ENCODE assay signal across 33 cellular contexts in genomic region chr21:21084179-21084578, GRCh38.
DNase-seq lines count a peak whose midpoint lies in the region; ATAC-seq and TF ChIP-seq lines count a peak whose summit lies in the region.
"Had no signal": no experiment of that assay in that cellular context is flagged by ENCODE, and none has a peak within 500 bp of the region (broad histone marks: within the 10 kb centered on the region; RNA-seq: fewer than 3 reads in every experiment).

No MANE protein-coding gene starts in this region.

- no peak overlapping the region for H2BK20ac ChIP-seq in IMR-90 (ENCODE audit: low read depth, low read length)

- peak overlapping the region; percentile 16 for H3K27ac Mint-ChIP-seq in osteocyte (ENCODE audit: unreplicated experiment)
- H3K27ac Mint-ChIP-seq: activated CD4-positive, alpha-beta memory T cell treated with anti-CD3 and anti-CD28 coated beads, Interleukin-2, amount 10 ng/mL, durations not matched to agents 7 days and 5 days; activated naive CD4-positive, alpha-beta T cell treated with anti-CD3 and anti-CD28 coated beads for 36 hours; activated T-helper 1 cell treated with anti-CD3 and anti-CD28 coated beads, Interleukin-12 subunit alpha, Interleukin-12 subunit beta, Interleukin-2, Interleukin-4 antibody, amounts not matched to agents 30 ng/mL and 10 ng/mL and 1 ng/mL, durations not matched to agents 14 hours and 24 hours and 36 hours; natural killer cell; stimulated activated memory B cell treated with anti-CD40 and anti-IgM and Interleukin-4, amounts not matched to agents 10 μg/mL and 1 μg/mL and 100 μg/mL, for 72 hours had no signal

- H3K27me3 ChIP-seq in IMR-90 (ENCODE audit: control insufficient read depth, insufficient read depth, low read length) (no peaks in the 10 kb centered on the region), heart right ventricle (no peaks in the 10 kb centered on the region)
- H3K27me3 ChIP-seq: colonic mucosa, gastroesophageal sphincter, hepatocyte, Peyer's patch, upper lobe of left lung had no signal

- no peak overlapping the region for H3K9ac ChIP-seq in IMR-90 (ENCODE audit: low read depth, low read length)

- no peak overlapping the region for H4K91ac ChIP-seq in IMR-90 (ENCODE audit: insufficient read depth, low read depth, low read length)

- H3K18ac ChIP-seq in IMR-90 (ENCODE audit: low read depth, low read length), result no peak overlapping the region

- H3K23ac ChIP-seq in IMR-90 (ENCODE audit: low read depth, low read length), result no peak overlapping the region

- BruUV-seq in IMR-90 (replicated peaks; lab: Mats Ljungman, UMichigan), result no TSS peak

- no peak overlapping the region for H3K4ac ChIP-seq in IMR-90 (ENCODE audit: low read depth, low read length)

- no peak for TF ChIP-seq POLR2A in IMR-90 (IDR thresholded peaks at IDR 0.05; ENCODE audit: low read depth, low read length)

- POLR2A ChIA-PET in IMR-90 (lab: Charles Lee; ENCODE audit: unreplicated experiment), result no interaction called here

- H2BK120ac ChIP-seq in IMR-90 (ENCODE audit: low read depth, low read length), result no peak overlapping the region

- no peak overlapping the region for H3K4me3 Mint-ChIP-seq in osteocyte (ENCODE audit: unreplicated experiment)
- H3K4me3 Mint-ChIP-seq: activated CD4-positive, alpha-beta memory T cell treated with anti-CD3 and anti-CD28 coated beads, Interleukin-2, amount 10 ng/mL, durations not matched to agents 7 days and 5 days; activated naive CD4-positive, alpha-beta T cell treated with anti-CD3 and anti-CD28 coated beads for 36 hours; activated T-helper 1 cell treated with anti-CD3 and anti-CD28 coated beads, Interleukin-12 subunit alpha, Interleukin-12 subunit beta, Interleukin-2, Interleukin-4 antibody, amounts not matched to agents 30 ng/mL and 10 ng/mL and 1 ng/mL, durations not matched to agents 14 hours and 24 hours and 36 hours; natural killer cell; stimulated activated memory B cell treated with anti-CD40 and anti-IgM and Interleukin-4, amounts not matched to agents 10 μg/mL and 1 μg/mL and 100 μg/mL, for 72 hours had no signal

- no peak overlapping the region for H2AK5ac ChIP-seq in IMR-90 (ENCODE audit: low read depth, low read length)

- DNase-seq in IMR-90 (peak; percentile 38), amniotic epithelial cell (ENCODE audit: low read depth) (peak; percentile 58), fibroblast of peridontal ligament (ENCODE audit: extremely low read depth) (peak; percentile 6), osteocyte (ENCODE audit: extremely low spot score, unreplicated experiment) (no peak), heart right ventricle (no peak)
- no peak for DNase-seq in effector CD8-positive, alpha-beta T cell (lab: John Stamatoyannopoulos, UW)
- DNase-seq in stimulated activated naive CD8-positive, alpha-beta T cell treated with anti-CD3 and anti-CD28 coated beads, Interleukin-15, Interleukin-2, amounts not matched to agents 100 U/mL and 50 U/mL, for 24 hours, result no peak
- DNase-seq: activated CD4-positive, alpha-beta memory T cell treated with anti-CD3 and anti-CD28 coated beads, Interleukin-2, amount 10 ng/mL, durations not matched to agents 7 days and 5 days; activated CD4-positive, alpha-beta T cell treated with anti-CD3 and anti-CD28 coated beads for 1 hour; activated CD8-positive, alpha-beta memory T cell treated with anti-CD3 and anti-CD28 coated beads, Interleukin-2, amount 50 U/mL, for 4 hours; activated naive CD4-positive, alpha-beta T cell treated with anti-CD3 and anti-CD28 coated beads for 36 hours; amniotic stem cell; colonic mucosa; COR-L47; DMS53; effector memory CD4-positive, alpha-beta T cell; HCEC 1CT; Kasumi-1; natural killer cell; NCI-H1694 treated with DMSO at 0.1 percent for 48 hours; NCI-H2171; NCI-H524; NK-92 treated with Interleukin-12 subunit alpha and Interleukin-12 subunit beta, amount 100 ng/mL, for 24 hours; Peyer's patch; SHP77; SW 1271; upper lobe of left lung had no signal

- CTCF ChIA-PET in IMR-90 (lab: Yijun Ruan, JAX), result no interaction called here

- no peak overlapping the region for H3K14ac ChIP-seq in IMR-90 (replicated peaks; ENCODE audit: low read depth, low read length)

- no peaks in the 10 kb centered on the region for H3K9me1 ChIP-seq in IMR-90 (ENCODE audit: insufficient read depth, low read length)

- no peak overlapping the region for H2BK15ac ChIP-seq in IMR-90 (ENCODE audit: low read depth, low read length)

- H4K8ac ChIP-seq in IMR-90 (ENCODE audit: low read depth in 2 of 2, low read length in 2 of 2), result no peak overlapping the region

- no peaks in the 10 kb centered on the region for H3K79me1 ChIP-seq in IMR-90 (ENCODE audit: low read depth in 1 of 2, low read length in 2 of 2)

- no peak overlapping the region for H2AFZ ChIP-seq in IMR-90 (replicated peaks; ENCODE audit: low read length, poor library complexity)
- H2AFZ ChIP-seq: hepatocyte had no signal

- H3K9me3 Mint-ChIP-seq in osteocyte (ENCODE audit: unreplicated experiment), result no peaks in the 10 kb centered on the region
- H3K9me3 Mint-ChIP-seq: activated CD4-positive, alpha-beta memory T cell treated with anti-CD3 and anti-CD28 coated beads, Interleukin-2, amount 10 ng/mL, durations not matched to agents 7 days and 5 days; activated naive CD4-positive, alpha-beta T cell treated with anti-CD3 and anti-CD28 coated beads for 36 hours; activated T-helper 1 cell treated with anti-CD3 and anti-CD28 coated beads, Interleukin-12 subunit alpha, Interleukin-12 subunit beta, Interleukin-2, Interleukin-4 antibody, amounts not matched to agents 30 ng/mL and 10 ng/mL and 1 ng/mL, durations not matched to agents 14 hours and 24 hours and 36 hours; stimulated activated memory B cell treated with anti-CD40 and anti-IgM and Interleukin-4, amounts not matched to agents 10 μg/mL and 1 μg/mL and 100 μg/mL, for 72 hours had no signal

- H3K4me1 ChIP-seq in IMR-90 (ENCODE audit: control insufficient read depth, insufficient read depth, low read length), result 0 out of 2 replicates have a peak, but pooled peaks cover 2% of the 10 kb centered on the region
- no peaks in the 10 kb centered on the region for H3K4me1 ChIP-seq in heart right ventricle
- H3K4me1 ChIP-seq: colonic mucosa, gastroesophageal sphincter, Peyer's patch, upper lobe of left lung had no signal

- H4K5ac ChIP-seq in IMR-90 (ENCODE audit: low read depth, low read length), result no peak overlapping the region

- no peak overlapping the region for H3K4me2 ChIP-seq in IMR-90 (ENCODE audit: low read depth, low read length)
- H3K4me2 ChIP-seq: hepatocyte had no signal

- in situ Hi-C loops in IMR-90 (cut with MboI; ENCODE audit: low sequenced_read_pairs), result no loop called here

- WGBS in IMR-90 (ENCODE audit: extremely low coverage in 2 of 2, insufficient read length in 1 of 2), 2 experiments, result no CpG with 5 or more reads among the region's 1 CpG
- WGBS in heart right ventricle, 2 donors, result 16 to 29% methylated on average over 1 of the region's 1 CpG

- H3K27ac ChIP-seq in IMR-90 (ENCODE audit: insufficient read depth, low read length), result no peak overlapping the region; the same call in 1 of the 2 replicates
- no peak overlapping the region for H3K27ac ChIP-seq in heart right ventricle
- H3K27ac ChIP-seq: C4-2B, colonic mucosa, gastroesophageal sphincter, hepatocyte, Peyer's patch had no signal

- intact Hi-C loops in IMR-90 (cut with micrococcal nuclease) (no loop called here), heart right ventricle (cut with DNase I) (no loop called here)

- no peak for TF ChIP-seq RAD21 in IMR-90 (IDR thresholded peaks at IDR 0.05; ENCODE audit: low read length)

- ATAC-seq in IMR-90 (ENCODE audit: low read depth), result peak; percentile 84
- ATAC-seq in stimulated activated naive CD8-positive, alpha-beta T cell treated with anti-CD3 and anti-CD28 coated beads, Interleukin-15, Interleukin-2, amounts not matched to agents 100 U/mL and 50 U/mL, for 24 hours, result no peak
- no peak for ATAC-seq in heart right ventricle
- ATAC-seq: gastroesophageal sphincter; natural killer cell; stimulated activated memory B cell treated with anti-CD40 and anti-IgM and Interleukin-4, amounts not matched to agents 10 μg/mL and 1 μg/mL and 100 μg/mL, for 72 hours had no signal

- H3K4me3 ChIP-seq in IMR-90 (ENCODE audit: insufficient read depth, low read depth, low read length) (no peak overlapping the region), heart right ventricle (no peak overlapping the region)
- H3K4me3 ChIP-seq: colonic mucosa, gastroesophageal sphincter, hepatocyte, lung, Peyer's patch, upper lobe of left lung had no signal

- H3K36me3 ChIP-seq in IMR-90 (ENCODE audit: control insufficient read depth, insufficient read depth, low read length), result no peaks in the 10 kb centered on the region
- no peaks in the 10 kb centered on the region for H3K36me3 ChIP-seq in heart right ventricle
- H3K36me3 ChIP-seq: colonic mucosa, gastroesophageal sphincter, Peyer's patch, upper lobe of left lung had no signal

- H4K20me1 ChIP-seq in IMR-90 (ENCODE audit: insufficient read depth, low read length), result no peaks in the 10 kb centered on the region

- no peaks in the 10 kb centered on the region for H3K36me3 Mint-ChIP-seq in osteocyte (ENCODE audit: unreplicated experiment)
- H3K36me3 Mint-ChIP-seq: stimulated activated memory B cell treated with anti-CD40 and anti-IgM and Interleukin-4, amounts not matched to agents 10 μg/mL and 1 μg/mL and 100 μg/mL, for 72 hours had no signal

- H3K27me3 Mint-ChIP-seq in osteocyte (ENCODE audit: unreplicated experiment), result no peaks in the 10 kb centered on the region
- H3K27me3 Mint-ChIP-seq: activated CD4-positive, alpha-beta memory T cell treated with anti-CD3 and anti-CD28 coated beads, Interleukin-2, amount 10 ng/mL, durations not matched to agents 7 days and 5 days; stimulated activated memory B cell treated with anti-CD40 and anti-IgM and Interleukin-4, amounts not matched to agents 10 μg/mL and 1 μg/mL and 100 μg/mL, for 72 hours had no signal

- H2BK5ac ChIP-seq in IMR-90 (ENCODE audit: low read depth, low read length, poor library complexity, severe bottlenecking), result no peak overlapping the region

- H3K56ac ChIP-seq in IMR-90 (ENCODE audit: extremely low read depth, insufficient read depth, low read length), result no peak overlapping the region

- TF ChIP-seq CTCF in IMR-90 (conservative IDR thresholded peaks at IDR 0.05; ENCODE audit: low read depth, low read length) (no peak), osteocyte (IDR thresholded peaks at IDR 0.05) (no peak), heart right ventricle (IDR thresholded peaks at IDR 0.05) (no peak)

- dilution Hi-C loops in IMR-90 (cut with HindIII; ENCODE audit: low sequenced_read_pairs, unreplicated experiment), result no loop called here

- no peaks in the 10 kb centered on the region for H3K9me3 ChIP-seq in IMR-90 (ENCODE audit: control insufficient read depth, insufficient read depth, low read length)
- H3K9me3 ChIP-seq in heart right ventricle, result no peaks in the 10 kb centered on the region
- H3K9me3 ChIP-seq: colonic mucosa, gastroesophageal sphincter, Peyer's patch, upper lobe of left lung had no signal

- peaks cover 20% of the 10 kb centered on the region for H3K4me1 Mint-ChIP-seq in osteocyte (ENCODE audit: unreplicated experiment)
- H3K4me1 Mint-ChIP-seq: activated CD4-positive, alpha-beta memory T cell treated with anti-CD3 and anti-CD28 coated beads, Interleukin-2, amount 10 ng/mL, durations not matched to agents 7 days and 5 days; natural killer cell; stimulated activated memory B cell treated with anti-CD40 and anti-IgM and Interleukin-4, amounts not matched to agents 10 μg/mL and 1 μg/mL and 100 μg/mL, for 72 hours had no signal

- no peak overlapping the region for H2AK9ac ChIP-seq in IMR-90 (replicated peaks; ENCODE audit: low read depth, low read length, poor library complexity)

Comparison
In these comparisons a context has a peak if more than half of its experiments do, and no peak if none do; other contexts are left out.
1. DNase-seq: peak in IMR-90 (single experiment), amniotic epithelial cell (single experiment) and fibroblast of peridontal ligament (single experiment); none in osteocyte (single experiment), effector CD8-positive, alpha-beta T cell (single experiment), stimulated activated naive CD8-positive, alpha-beta T cell treated with anti-CD3 and anti-CD28 coated beads, Interleukin-15, Interleukin-2, amounts not matched to agents 100 U/mL and 50 U/mL, for 24 hours (single experiment) and heart right ventricle (0 of 2).